ENCODE assay signal across 1 cellular context in the genomic region with DNA sequence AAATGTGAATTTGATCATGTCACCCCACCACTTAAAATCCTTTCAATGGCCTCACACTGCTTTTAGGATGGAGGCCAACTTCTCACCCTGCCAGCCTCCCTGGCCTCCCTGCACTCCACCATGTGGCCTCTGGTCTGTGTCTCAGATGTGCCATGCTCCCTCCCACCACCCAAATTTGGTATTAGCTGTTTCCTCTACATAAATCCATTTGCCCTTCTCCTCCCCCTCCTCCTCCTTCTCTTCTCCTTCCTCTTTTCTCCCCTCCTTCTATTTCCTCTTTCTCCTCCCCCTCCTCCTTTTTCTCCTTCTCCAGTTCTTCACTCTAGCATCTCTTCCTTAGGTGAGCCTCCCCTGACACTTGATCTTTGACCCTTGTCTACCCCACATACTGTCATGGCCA.
A peak's percentile ranks its signal among the peaks of the same experiment; 100 is the strongest.
TF ChIP-seq lines count a peak whose summit lies in the region.

No MANE protein-coding gene starts in this region.

TF ChIP-seq in HepG2, 621 proteins besides CTCF, POLR2A, EP300 and RAD21:
- TF ChIP-seq, protein P1, sequence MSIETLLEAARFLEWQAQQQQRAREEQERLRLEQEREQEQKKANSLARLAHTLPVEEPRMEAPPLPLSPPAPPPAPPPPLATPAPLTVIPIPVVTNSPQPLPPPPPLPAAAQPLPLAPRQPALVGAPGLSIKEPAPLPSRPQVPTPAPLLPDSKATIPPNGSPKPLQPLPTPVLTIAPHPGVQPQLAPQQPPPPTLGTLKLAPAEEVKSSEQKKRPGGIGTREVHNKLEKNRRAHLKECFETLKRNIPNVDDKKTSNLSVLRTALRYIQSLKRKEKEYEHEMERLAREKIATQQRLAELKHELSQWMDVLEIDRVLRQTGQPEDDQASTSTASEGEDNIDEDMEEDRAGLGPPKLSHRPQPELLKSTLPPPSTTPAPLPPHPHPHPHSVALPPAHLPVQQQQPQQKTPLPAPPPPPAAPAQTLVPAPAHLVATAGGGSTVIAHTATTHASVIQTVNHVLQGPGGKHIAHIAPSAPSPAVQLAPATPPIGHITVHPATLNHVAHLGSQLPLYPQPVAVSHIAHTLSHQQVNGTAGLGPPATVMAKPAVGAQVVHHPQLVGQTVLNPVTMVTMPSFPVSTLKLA (IDR thresholded peaks at IDR 0.05): 0 out of 2 replicates have a peak, but pooled peaks have one; percentile 23
- no peak for TF ChIP-seq TEAD2 (CRISPR knock-in tag; IDR thresholded peaks at IDR 0.05)
- TF ChIP-seq NFIB (CRISPR knock-in tag; IDR thresholded peaks at IDR 0.05; ENCODE audit: borderline replicate concordance): no peak
